Comparison of ENCODE assay signal across 15 cellular contexts in the genomic region with DNA sequence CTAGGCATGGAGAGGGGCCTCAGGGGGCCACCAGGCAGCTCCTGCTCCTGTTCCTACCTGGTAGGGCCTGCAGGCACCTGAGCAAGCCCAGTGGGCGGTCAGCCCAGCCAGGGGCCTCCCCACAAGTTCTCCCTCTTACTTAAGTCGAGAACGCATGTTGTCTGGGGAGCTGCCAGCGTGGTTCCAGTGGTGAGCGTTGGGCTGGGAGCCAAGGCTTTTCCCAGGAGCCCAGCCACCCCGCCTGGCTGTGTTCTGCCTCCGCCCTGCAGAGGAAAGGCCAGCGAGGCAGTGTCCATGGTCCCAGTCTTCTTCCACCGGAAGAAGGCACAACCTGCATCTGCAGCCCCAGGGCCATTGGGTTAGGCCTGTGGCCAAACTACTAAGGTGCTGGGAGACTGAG. TPM values are rescaled to one million over a fixed set of nuclear protein-coding genes. Genes with fewer than 3 reads are reported as not detected.
A peak's percentile ranks its signal among the peaks of the same experiment; 100 is the strongest.
DNase-seq lines count a peak whose midpoint lies in the region; ATAC-seq and TF ChIP-seq lines count a peak whose summit lies in the region.
"Had no signal": no experiment of that assay in that cellular context is flagged by ENCODE, and none has a peak within 500 bp of the region (broad histone marks: within the 10 kb centered on the region; RNA-seq: fewer than 3 reads in every experiment).

No MANE protein-coding gene starts in this region.

- H3K4me2 ChIP-seq in IMR-90 (ENCODE audit: low read depth, low read length) (no peak overlapping the region), SK-N-SH (no peak overlapping the region)

- no peaks in the 10 kb centered on the region for H3K79me2 ChIP-seq in SK-N-SH (ENCODE audit: insufficient read depth)

- intact Hi-C loops in IMR-90 (cut with micrococcal nuclease) (no loop called here), left cardiac atrium (cut with DNase I) (no loop called here)

- WGBS in IMR-90 (ENCODE audit: extremely low coverage in 2 of 2, insufficient read length in 1 of 2), 2 experiments: 0% methylated on average over 3 of the region's 9 CpGs; no CpG with 5 or more reads in 1 of the 2 experiments
- 34% methylated on average over 3 of the region's 9 CpGs for WGBS in SK-N-SH (ENCODE audit: low lambda C conversion rate)

- ATAC-seq in IMR-90 (ENCODE audit: low read depth) (no peak), left cardiac atrium (peak; percentile 15 to 38), HG03039 (IDR thresholded peaks at IDR 0.05; ENCODE audit: unreplicated experiment) (no peak), GM18861 (IDR thresholded peaks at IDR 0.05; ENCODE audit: unreplicated experiment) (no peak)
- ATAC-seq: stimulated activated naive CD8-positive, alpha-beta T cell treated with anti-CD3 and anti-CD28 coated beads, Interleukin-15, amount 100 ng/mL, for 72 hours had no signal

- no peak overlapping the region for H3K9ac ChIP-seq in IMR-90 (ENCODE audit: low read depth, low read length)
- no peak overlapping the region for H3K9ac ChIP-seq in SK-N-SH
- H3K9ac ChIP-seq in subcutaneous abdominal adipose tissue (ENCODE audit: low read length in 5 of 5): peak overlapping the region in 2 of 5 donors; percentile 72 to 84

- no peak overlapping the region for H2AK5ac ChIP-seq in IMR-90 (ENCODE audit: low read depth, low read length)

- H3K4me1 ChIP-seq in IMR-90 (ENCODE audit: control insufficient read depth, insufficient read depth, low read length) (no peaks in the 10 kb centered on the region), SK-N-SH (ENCODE audit: control insufficient read depth in 1 of 2, insufficient read depth in 2 of 2, low read depth in 1 of 2, low read length in 1 of 2) (peaks cover 0 to 95% of the 10 kb centered on the region in 2 experiments; a peak in 1 of 4 replicates), subcutaneous abdominal adipose tissue (ENCODE audit: control insufficient read depth in 5 of 5, insufficient read depth in 5 of 5, low read length in 5 of 5) (peaks cover 17 to 100% (median 95%) of the 10 kb centered on the region in 5 donors)

- TF ChIP-seq CTCF in IMR-90 (conservative IDR thresholded peaks at IDR 0.05; ENCODE audit: low read depth, low read length): no peak
- no peak for TF ChIP-seq CTCF in SK-N-SH (IDR thresholded peaks at IDR 0.05)

- H2AFZ ChIP-seq in IMR-90 (replicated peaks; ENCODE audit: low read length, poor library complexity) (peak overlapping the region; percentile 43), SK-N-SH (ENCODE audit: low read depth) (no peak overlapping the region)

- H3K27ac ChIP-seq in IMR-90 (ENCODE audit: insufficient read depth, low read length) (no peak overlapping the region), SK-N-SH (ENCODE audit: low read depth in 2 of 2, low read length in 1 of 2) (peak overlapping the region in 1 of 2 experiments; percentile 81; a peak in 2 of 4 replicates), subcutaneous abdominal adipose tissue (ENCODE audit: low read depth, low read length) (peak overlapping the region; percentile 79)

- 0 out of 4 replicates have a peak, but pooled peaks of 1 of the 2 experiments have one; percentile 18 for TF ChIP-seq EP300 in SK-N-SH (IDR thresholded peaks at IDR 0.05; ENCODE audit: borderline replicate concordance in 1 of 2, low read depth in 1 of 2, low read length in 1 of 2)

- dilution Hi-C loops in IMR-90 (cut with HindIII; ENCODE audit: low sequenced_read_pairs, unreplicated experiment): no loop called here

- no peak for TF ChIP-seq POLR2A in IMR-90 (IDR thresholded peaks at IDR 0.05; ENCODE audit: low read depth, low read length)

- H3K4ac ChIP-seq in IMR-90 (ENCODE audit: low read depth, low read length): no peak overlapping the region

- H2AK9ac ChIP-seq in IMR-90 (replicated peaks; ENCODE audit: low read depth, low read length, poor library complexity): no peak overlapping the region

- BruUV-seq in IMR-90 (replicated peaks; lab: Mats Ljungman, UMichigan): no TSS peak

- no peak overlapping the region for H3K14ac ChIP-seq in IMR-90 (replicated peaks; ENCODE audit: low read depth, low read length)

- POLR2A ChIA-PET in IMR-90 (lab: Charles Lee; ENCODE audit: unreplicated experiment) (no interaction called here), SK-N-SH (lab: Yijun Ruan, JAX) (interaction anchor here (0.6 to 1.0 kb wide), 3 partner anchors 10 to 158 kb away, joined by 3 to 4 read pairs (median 4); no protein-coding TSS in a partner anchor)

- no peak overlapping the region for H4K91ac ChIP-seq in IMR-90 (ENCODE audit: insufficient read depth, low read depth, low read length)

- no peak overlapping the region for H4K5ac ChIP-seq in IMR-90 (ENCODE audit: low read depth, low read length)

- H3K9me3 ChIP-seq in IMR-90 (ENCODE audit: control insufficient read depth, insufficient read depth, low read length) (no peaks in the 10 kb centered on the region), SK-N-SH (no peaks in the 10 kb centered on the region), subcutaneous abdominal adipose tissue (ENCODE audit: control insufficient read depth in 5 of 5, low read length in 5 of 5) (no peaks in the 10 kb centered on the region)

- H4K20me1 ChIP-seq in IMR-90 (ENCODE audit: insufficient read depth, low read length): no peaks in the 10 kb centered on the region
- H4K20me1 ChIP-seq in SK-N-SH (ENCODE audit: insufficient read depth): no peaks in the 10 kb centered on the region

- H3K56ac ChIP-seq in IMR-90 (ENCODE audit: extremely low read depth, insufficient read depth, low read length): no peak overlapping the region

- H3K9me1 ChIP-seq in IMR-90 (ENCODE audit: insufficient read depth, low read length): no peaks in the 10 kb centered on the region

- H2BK20ac ChIP-seq in IMR-90 (ENCODE audit: low read depth, low read length): no peak overlapping the region

- no peak overlapping the region for H2BK15ac ChIP-seq in IMR-90 (ENCODE audit: low read depth, low read length)

- no peak overlapping the region for H3K23ac ChIP-seq in IMR-90 (ENCODE audit: low read depth, low read length)

- no peaks in the 10 kb centered on the region for H3K79me1 ChIP-seq in IMR-90 (ENCODE audit: low read depth in 1 of 2, low read length in 2 of 2)

- TF ChIP-seq RAD21 in IMR-90 (IDR thresholded peaks at IDR 0.05; ENCODE audit: low read length) (no peak), SK-N-SH (IDR thresholded peaks at IDR 0.05; ENCODE audit: low read length) (no peak)

- no peaks in the 10 kb centered on the region for H3K9me2 ChIP-seq in SK-N-SH

- CTCF ChIA-PET in IMR-90 (lab: Yijun Ruan, JAX) (no interaction called here), SK-N-SH (lab: Yijun Ruan, JAX) (interaction anchor here (1.0 to 8.5 kb wide), 9 partner anchors 13 to 503 kb away, joined by 3 to 96 read pairs (median 5); no protein-coding TSS in a partner anchor)

- H3K36me3 ChIP-seq in IMR-90 (ENCODE audit: control insufficient read depth, insufficient read depth, low read length) (no peaks in the 10 kb centered on the region), SK-N-SH (replicated peaks in 1 of 2; ENCODE audit: control insufficient read depth in 1 of 2, insufficient read depth in 2 of 2, low read length in 1 of 2) (no peaks in the 10 kb centered on the region), subcutaneous abdominal adipose tissue (ENCODE audit: control insufficient read depth in 5 of 5, insufficient read depth in 5 of 5, low read length in 5 of 5) (peaks cover 0 to 5% (median 0%) of the 10 kb centered on the region in 5 donors)

- H3K27me3 ChIP-seq in IMR-90 (ENCODE audit: control insufficient read depth, insufficient read depth, low read length) (peaks cover 19% of the 10 kb centered on the region; the same call in 1 of the 2 replicates), SK-N-SH (ENCODE audit: insufficient read depth) (no peaks in the 10 kb centered on the region), subcutaneous abdominal adipose tissue (ENCODE audit: control insufficient read depth in 5 of 5, insufficient read depth in 4 of 5, low read length in 5 of 5) (peaks cover 0 to 3% (median 0%) of the 10 kb centered on the region in 5 donors)

- H3F3A ChIP-seq in SK-N-SH (replicated peaks; ENCODE audit: insufficient read depth): no peaks in the 10 kb centered on the region

- H4K8ac ChIP-seq in IMR-90 (ENCODE audit: low read depth in 2 of 2, low read length in 2 of 2): no peak overlapping the region

- no peak overlapping the region for H3K18ac ChIP-seq in IMR-90 (ENCODE audit: low read depth, low read length)

- no peak overlapping the region for H2BK120ac ChIP-seq in IMR-90 (ENCODE audit: low read depth, low read length)

- DNase-seq in IMR-90 (peak; percentile 4), SK-N-SH (peak; percentile 83), left cardiac atrium (peak; percentile 76), HuH-7 (ENCODE audit: low spot score) (no peak), NOMO-1 treated with dmso at 0.1 percent for 144 hours (lab: John Stamatoyannopoulos, UW; ENCODE audit: unreplicated experiment) (no peak)
- DNase-seq: activated CD4-positive, alpha-beta T cell treated with anti-CD3 and anti-CD28 coated beads for 1 hour; effector CD4-positive, alpha-beta T cell; foreskin fibroblast; NCI-H2227 treated with DMSO at 0.1 percent for 48 hours; retina; stimulated activated naive CD8-positive, alpha-beta T cell treated with anti-CD3 and anti-CD28 coated beads, Interleukin-15, amount 100 ng/mL, for 72 hours; T-helper 1 cell had no signal

- no peak overlapping the region for H3K4me3 ChIP-seq in IMR-90 (ENCODE audit: insufficient read depth, low read depth, low read length)
- H3K4me3 ChIP-seq in SK-N-SH (ENCODE audit: low read depth in 2 of 2, low read length in 1 of 2): no peak overlapping the region
- H3K4me3 ChIP-seq in subcutaneous abdominal adipose tissue (ENCODE audit: low read depth in 1 of 5, low read length in 5 of 5): peak overlapping the region; percentile 43 to 75 (median 63)

- no peak overlapping the region for H2BK5ac ChIP-seq in IMR-90 (ENCODE audit: low read depth, low read length, poor library complexity, severe bottlenecking)

- in situ Hi-C loops in IMR-90 (cut with MboI; ENCODE audit: low sequenced_read_pairs): no loop called here

RNA-seq across cellular contexts. Expression of a gene that starts 1.4 kb away (rescaled TPM):
- total RNA-seq in IMR-90 (2012; rRNA removed) (not detected in 2 replicates), left cardiac atrium (10 to 100 TPM; 26.6 to 66.7 TPM)
- polyA plus RNA-seq in IMR-90 (2012; rRNA removed) (not detected in 2 replicates), SK-N-SH (2012; rRNA removed) (0.05 TPM in 1 of 2 replicates, not detected in the other)
- not detected in 2 replicates for polyA plus RNA-seq in IMR-90 (2012; cell fraction: cytosol; rRNA removed)
- polyA plus RNA-seq in IMR-90 (2012; cell fraction: nucleus; rRNA removed; ENCODE audit: low replicate concordance): 0.07 TPM in 1 of 2 replicates, not detected in the other
- polyA plus RNA-seq in SK-N-SH (2012; cell fraction: cytosol; rRNA removed): 0.01 TPM in 1 of 2 replicates, not detected in the other
- 0.04 and 0.06 TPM in 2 replicates for polyA plus RNA-seq in SK-N-SH (2012; cell fraction: nucleus; rRNA removed)

RNA-seq across cellular contexts. Expression of a gene that starts 23.6 kb away (rescaled TPM):
- total RNA-seq in IMR-90 (2012; rRNA removed): not detected in 2 replicates
- not detected in 2 replicates for polyA plus RNA-seq in IMR-90 (2012; rRNA removed)
- 0.12 TPM in 1 of 2 replicates, not detected in the other for polyA plus RNA-seq in IMR-90 (2012; cell fraction: cytosol; rRNA removed)
- 0.04 and 0.05 TPM in 2 replicates for polyA plus RNA-seq in IMR-90 (2012; cell fraction: nucleus; rRNA removed; ENCODE audit: low replicate concordance)
- polyA plus RNA-seq in SK-N-SH (2012; rRNA removed): 1.1 and 1.7 TPM in 2 replicates
- 1.5 and 1.8 TPM in 2 replicates for polyA plus RNA-seq in SK-N-SH (2012; cell fraction: cytosol; rRNA removed)
- 1.7 and 2.9 TPM in 2 replicates for polyA plus RNA-seq in SK-N-SH (2012; cell fraction: nucleus; rRNA removed)
- total RNA-seq in left cardiac atrium: 1 to 10 TPM in 1 of 2 donors, under 1 TPM in 1; 0.24 to 1.0 TPM

Comparison
In these comparisons a context has a peak if more than half of its experiments do, and no peak if none do; other contexts are left out.
1. ATAC-seq: peak in left cardiac atrium (2 of 2); none in IMR-90 (single experiment), HG03039 (single experiment) and GM18861 (single experiment).
2. DNase-seq: peak in IMR-90 (single experiment), SK-N-SH (single experiment) and left cardiac atrium (single experiment); none in HuH-7 (single experiment) and NOMO-1 treated with dmso at 0.1 percent for 144 hours (single experiment).
3. H3K4me3 ChIP-seq: peak in subcutaneous abdominal adipose tissue (5 of 5); none in IMR-90 (single experiment) and SK-N-SH (0 of 2).
4. RNA of a gene that starts 1.4 kb away (total RNA-seq): 26.6 to 66.7 TPM in left cardiac atrium; not detected in IMR-90; every median in the first group is over 10 times any median in the second.